ENCODE assay signal across 8 cellular contexts in the genomic region with DNA sequence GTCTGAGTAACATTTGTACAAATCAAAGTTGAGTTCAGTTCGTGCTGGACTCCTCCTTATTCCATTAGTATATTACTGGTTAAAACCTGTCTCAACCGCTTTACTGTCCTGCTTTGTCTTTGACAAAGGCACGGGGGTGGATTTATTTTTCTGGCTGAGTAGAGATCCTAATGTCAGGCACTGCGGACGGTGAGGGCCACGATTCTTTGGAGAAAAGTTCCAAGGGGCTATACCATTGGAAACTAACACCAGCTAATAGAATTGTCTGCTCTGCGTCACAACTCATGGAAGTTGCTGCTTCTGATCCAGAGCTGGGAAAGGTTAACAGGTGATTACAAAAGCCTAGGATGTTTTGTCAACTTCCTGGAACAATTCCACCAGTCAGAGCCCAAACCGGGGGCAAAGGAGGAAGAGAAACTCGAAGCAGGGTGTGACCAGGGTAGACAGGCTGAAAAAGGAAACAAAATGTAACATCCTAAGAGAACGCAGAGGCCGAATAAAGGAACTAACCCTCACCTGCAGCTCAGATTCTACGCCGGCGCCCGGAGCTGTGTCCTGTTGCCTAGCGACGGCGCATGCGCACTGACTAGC. TPM values are rescaled to one million over a fixed set of nuclear protein-coding genes. Genes with fewer than 3 reads are reported as not detected.
A peak's percentile ranks its signal among the peaks of the same experiment; 100 is the strongest.
DNase-seq lines count a peak whose midpoint lies in the region; ATAC-seq and TF ChIP-seq lines count a peak whose summit lies in the region.

No MANE protein-coding gene starts in this region.

- H3K4me1 ChIP-seq in CD8-positive, alpha-beta T cell (ENCODE audit: insufficient read depth, low read length): peaks cover 11% of the 10 kb centered on the region
- no peaks in the 10 kb centered on the region for H3K4me1 ChIP-seq in colonic mucosa

- H3K9me3 ChIP-seq in CD8-positive, alpha-beta T cell (ENCODE audit: low read length): no peaks in the 10 kb centered on the region
- H3K9me3 ChIP-seq in colonic mucosa: no peaks in the 10 kb centered on the region

- intact Hi-C loops in CD8-positive, alpha-beta T cell (cut with DNase I, micrococcal nuclease): loop anchor here (1.0 to 10.0 kb wide), 9 partner anchors 82 to 1100 kb away; a partner anchor contains a TSS
- intact Hi-C loops in colonic mucosa (cut with DNase I): no loop called here

- peak overlapping the region; percentile 94 for H3K27ac Mint-ChIP-seq in CD8-positive, alpha-beta T cell
- H3K27ac Mint-ChIP-seq in naive B cell: peak overlapping the region; percentile 97 to 100 (median 99)

- H3K4me3 ChIP-seq in CD8-positive, alpha-beta T cell (ENCODE audit: low read depth, low read length): peak overlapping the region; percentile 66
- peak overlapping the region; percentile 56 for H3K4me3 ChIP-seq in colonic mucosa

- H3K9me3 Mint-ChIP-seq in CD8-positive, alpha-beta T cell: peaks cover 6% of the 10 kb centered on the region
- H3K9me3 Mint-ChIP-seq in naive B cell: peaks cover 3 to 31% (median 20%) of the 10 kb centered on the region in 7 donors

- no peaks in the 10 kb centered on the region for H3K36me3 Mint-ChIP-seq in CD8-positive, alpha-beta T cell
- H3K36me3 Mint-ChIP-seq in naive B cell: peaks cover 4 to 23% of the 10 kb centered on the region in 2 donors

- peak overlapping the region; percentile 91 for H3K4me3 Mint-ChIP-seq in CD8-positive, alpha-beta T cell
- H3K4me3 Mint-ChIP-seq in naive B cell: peak overlapping the region; percentile 84 to 95 (median 91)

- H3K27me3 Mint-ChIP-seq in CD8-positive, alpha-beta T cell (ENCODE audit: low read depth): no peaks in the 10 kb centered on the region
- no peaks in the 10 kb centered on the region for H3K27me3 Mint-ChIP-seq in naive B cell

- H3K4me1 Mint-ChIP-seq in CD8-positive, alpha-beta T cell (ENCODE audit: low read depth): peaks cover 15% of the 10 kb centered on the region
- H3K4me1 Mint-ChIP-seq in naive B cell: peaks cover 32 to 50% (median 43%) of the 10 kb centered on the region in 3 donors

- DNase-seq in CD8-positive, alpha-beta T cell: no peak
- peak; percentile 26 for DNase-seq in NCI-H146 (lab: John Stamatoyannopoulos, UW)
- peak; percentile 93 for DNase-seq in colonic mucosa
- DNase-seq in naive B cell: no peak
- no peak for DNase-seq in ureter (ENCODE audit: low spot score)
- DNase-seq in retina: no peak
- DNase-seq in 8988T: no peak

- H3K36me3 ChIP-seq in CD8-positive, alpha-beta T cell (ENCODE audit: insufficient read depth, low read length): no peaks in the 10 kb centered on the region
- no peaks in the 10 kb centered on the region for H3K36me3 ChIP-seq in colonic mucosa

- POLR2A ChIA-PET in CD8-positive, alpha-beta T cell (lab: Charles Lee): interaction anchor here (0.7 to 1.8 kb wide), 8 partner anchors 9 to 397 kb away, joined by 3 to 6 read pairs (median 4); a partner anchor contains a TSS

- ATAC-seq in CD8-positive, alpha-beta T cell: no peak
- ATAC-seq in GM21447 (IDR thresholded peaks at IDR 0.05; ENCODE audit: unreplicated experiment) (peak; percentile 87), naive B cell (ENCODE audit: low read depth in 2 of 2) (peak; percentile 86 to 87)

- H3K9ac ChIP-seq in colonic mucosa (ENCODE audit: low read depth in 2 of 2, low read length in 2 of 2): peak overlapping the region; percentile 28 to 65

- TF ChIP-seq CTCF in CD8-positive, alpha-beta T cell (IDR thresholded peaks at IDR 0.05): no peak
- no peak for TF ChIP-seq CTCF in colonic mucosa (IDR thresholded peaks at IDR 0.05)

- H3K27ac ChIP-seq in CD8-positive, alpha-beta T cell (ENCODE audit: low read depth, low read length): peak overlapping the region; percentile 72
- H3K27ac ChIP-seq in colonic mucosa: peak overlapping the region; percentile 87

- H3K27me3 ChIP-seq in CD8-positive, alpha-beta T cell (ENCODE audit: insufficient read depth, low read length): no peaks in the 10 kb centered on the region
- no peaks in the 10 kb centered on the region for H3K27me3 ChIP-seq in colonic mucosa

- CTCF ChIA-PET in CD8-positive, alpha-beta T cell (lab: Charles Lee): interaction anchor here (0.7 to 4.8 kb wide), 9 partner anchors 12 to 397 kb away, joined by 3 to 48 read pairs (median 4); a partner anchor contains a TSS

RNA-seq across cellular contexts. Expression of a gene that starts 12.4 kb away (rescaled TPM):
- not detected for total RNA-seq in CD8-positive, alpha-beta T cell
- total RNA-seq in colonic mucosa (1 to 10 TPM in 1 of 2 donors, under 1 TPM in 1; 0.64 to 2.2 TPM), ureter (0.26 TPM)
- polyA plus RNA-seq in naive B cell (ENCODE audit: low read depth in 6 of 6): under 1 TPM in 4 of 6 donors, not detected in 2; 0.07 to 0.74 (median 0.12) TPM

RNA-seq across cellular contexts. Expression of a gene that starts 38.2 kb away (rescaled TPM):
- total RNA-seq in CD8-positive, alpha-beta T cell: not detected
- total RNA-seq in colonic mucosa (under 1 TPM in 1 of 2 donors, not detected in 1; 0.44 TPM), ureter (0.16 TPM)
- polyA plus RNA-seq in naive B cell (ENCODE audit: low read depth in 6 of 6): not detected

Comparison
In these comparisons a context has a peak if more than half of its experiments do, and no peak if none do; other contexts are left out.
1. DNase-seq: peak in NCI-H146 (single experiment) and colonic mucosa (single experiment); none in CD8-positive, alpha-beta T cell (0 of 7), naive B cell (single experiment), ureter (single experiment), retina (single experiment) and 8988T (single experiment).